In genomic region chr3:14152233-14152962, GRCh38 we compare ENCODE assay signal across 12 cellular contexts. TPM values are rescaled to one million over a fixed set of nuclear protein-coding genes. Genes with fewer than 3 reads are reported as not detected.
DNase-seq lines count a peak whose midpoint lies in the region; ATAC-seq and TF ChIP-seq lines count a peak whose summit lies in the region.
"Had no signal": no experiment of that assay in that cellular context is flagged by ENCODE, and none has a peak within 500 bp of the region (broad histone marks: within the 10 kb centered on the region; RNA-seq: fewer than 3 reads in every experiment).

No MANE protein-coding gene starts in this region.

- no peaks in the 10 kb centered on the region for H3K79me2 ChIP-seq in HCT116 (ENCODE audit: insufficient read depth, low read length)

- H3K4me3 ChIP-seq in CD8-positive, alpha-beta memory T cell (ENCODE audit: low read length): no peak overlapping the region
- H3K4me3 ChIP-seq in HCT116 (replicated peaks in 1 of 2; ENCODE audit: low read depth in 1 of 2, low read length in 2 of 2): no peak overlapping the region
- no peak overlapping the region for H3K4me3 ChIP-seq in sigmoid colon
- H3K4me3 ChIP-seq: skin epidermis had no signal

- H3K27me3 ChIP-seq in CD8-positive, alpha-beta memory T cell (ENCODE audit: insufficient read depth, low read length, poor library complexity, severe bottlenecking): no peaks in the 10 kb centered on the region
- H3K27me3 ChIP-seq in HCT116 (ENCODE audit: insufficient read depth, low read length): no peaks in the 10 kb centered on the region
- no peaks in the 10 kb centered on the region for H3K27me3 ChIP-seq in sigmoid colon

- H3K27ac Mint-ChIP-seq in CD8-positive, alpha-beta memory T cell: peak overlapping the region in 5 of 8 donors; percentile 30 to 74 (median 55)
- no peak overlapping the region for H3K27ac Mint-ChIP-seq in activated CD8-positive, alpha-beta T cell treated with anti-CD3 and anti-CD28 coated beads, Interleukin-2, amount 10 ng/mL, durations not matched to agents 7 days and 5 days

- TF ChIP-seq POLR2A in HCT116 (IDR thresholded peaks at IDR 0.05; ENCODE audit: borderline replicate concordance, extremely low read depth, insufficient read depth, insufficient read length): no peak
- TF ChIP-seq POLR2A in sigmoid colon (IDR thresholded peaks at IDR 0.05): no peak

- peak; percentile 61 for ATAC-seq in HCT116
- peak; percentile 18 for ATAC-seq in activated CD8-positive, alpha-beta T cell treated with anti-CD3 and anti-CD28 coated beads, Interleukin-2, amount 10 ng/mL, durations not matched to agents 7 days and 5 days

- no peak for TF ChIP-seq EP300 in sigmoid colon (IDR thresholded peaks at IDR 0.05)

- peaks cover 6 to 85% (median 19%) of the 10 kb centered on the region in 3 donors for H3K36me3 Mint-ChIP-seq in CD8-positive, alpha-beta memory T cell
- peaks cover 32% of the 10 kb centered on the region for H3K36me3 Mint-ChIP-seq in activated CD8-positive, alpha-beta T cell treated with anti-CD3 and anti-CD28 coated beads, Interleukin-2, amount 10 ng/mL, durations not matched to agents 7 days and 5 days (ENCODE audit: low read depth)

- peak; percentile 40 for TF ChIP-seq RAD21 in HCT116 (IDR thresholded peaks at IDR 0.05; ENCODE audit: low read depth)

- no peak overlapping the region for H3K27ac ChIP-seq in CD8-positive, alpha-beta memory T cell (ENCODE audit: low read depth, low read length)
- no peak overlapping the region for H3K27ac ChIP-seq in HCT116 (ENCODE audit: low read depth, low read length)
- no peak overlapping the region for H3K27ac ChIP-seq in sigmoid colon
- H3K27ac ChIP-seq: skin epidermis had no signal

- no peaks in the 10 kb centered on the region for H3K9me3 ChIP-seq in CD8-positive, alpha-beta memory T cell (ENCODE audit: low read length)
- H3K9me3 ChIP-seq in HCT116 (ENCODE audit: control insufficient read depth in 1 of 2, insufficient read depth in 1 of 2, low read depth in 1 of 2, low read length in 2 of 2) (no peaks in the 10 kb centered on the region), sigmoid colon (no peaks in the 10 kb centered on the region)

- peaks cover 41% of the 10 kb centered on the region for H3K36me3 ChIP-seq in CD8-positive, alpha-beta memory T cell (ENCODE audit: insufficient read depth, low read length)
- H3K36me3 ChIP-seq in HCT116 (ENCODE audit: control insufficient read depth in 1 of 2, insufficient read depth in 2 of 2, low read length in 2 of 2) (peaks cover 9 to 18% of the 10 kb centered on the region in 2 experiments; a peak in 2 of 4 replicates), sigmoid colon (peaks cover 0 to 96% (median 28%) of the 10 kb centered on the region in 4 donors)

- CTCF ChIA-PET in CD8-positive, alpha-beta memory T cell (lab: Charles Lee): interaction anchor here (0.8 to 1.6 kb wide), 4 partner anchors 10 to 28 kb away, joined by 3 to 6 read pairs (median 3); partner anchors contain the start of genes CHCHD4 and TMEM43
- CTCF ChIA-PET in HCT116 (lab: Charles Lee): interaction anchor here (0.7 to 1.6 kb wide), 4 partner anchors 13 to 256 kb away, joined by 3 to 4 read pairs (median 3); no protein-coding TSS in a partner anchor
- CTCF ChIA-PET in activated CD8-positive, alpha-beta T cell treated with anti-CD3 and anti-CD28 coated beads, Interleukin-2, amount 10 ng/mL, durations not matched to agents 7 days and 5 days (lab: Charles Lee): interaction anchor here (0.5 to 1.5 kb wide), 7 partner anchors 8 to 1418 kb away, joined by 3 to 6 read pairs (median 4); no protein-coding TSS in a partner anchor

- intact Hi-C loops in HCT116 (cut with micrococcal nuclease) (no loop called here), sigmoid colon (cut with DNase I) (no loop called here)

- no peak overlapping the region for H3K4me2 ChIP-seq in HCT116 (ENCODE audit: low read length)

- no peaks in the 10 kb centered on the region for H3K4me1 ChIP-seq in CD8-positive, alpha-beta memory T cell (ENCODE audit: insufficient read depth, low read length)
- H3K4me1 ChIP-seq in HCT116 (ENCODE audit: control insufficient read depth in 1 of 2, insufficient read depth in 2 of 2, low read length in 2 of 2) (no peaks in the 10 kb centered on the region), sigmoid colon (no peaks in the 10 kb centered on the region)

- H3K27me3 Mint-ChIP-seq in CD8-positive, alpha-beta memory T cell: no peaks in the 10 kb centered on the region
- no peaks in the 10 kb centered on the region for H3K27me3 Mint-ChIP-seq in activated CD8-positive, alpha-beta T cell treated with anti-CD3 and anti-CD28 coated beads, Interleukin-2, amount 10 ng/mL, durations not matched to agents 7 days and 5 days (ENCODE audit: low read depth)

- POLR2A ChIA-PET in CD8-positive, alpha-beta memory T cell (lab: Charles Lee): no interaction called here
- POLR2A ChIA-PET in HCT116 (lab: Charles Lee): no interaction called here
- POLR2A ChIA-PET in activated CD8-positive, alpha-beta T cell treated with anti-CD3 and anti-CD28 coated beads, Interleukin-2, amount 10 ng/mL, durations not matched to agents 7 days and 5 days (lab: Charles Lee): no interaction called here

- no peaks in the 10 kb centered on the region for H4K20me1 ChIP-seq in HCT116 (ENCODE audit: insufficient read depth)

- RAD21 ChIA-PET in HCT116 (lab: Charles Lee; ENCODE audit: low non-redundant PET in 1 of 2, low total read pairs in 2 of 2, uncharacterized antibody in 2 of 2, unreplicated experiment in 2 of 2): interaction anchor here in 1 of 2 experiments (0.8 kb wide), 1 partner anchor 51 kb away, joined by 3 read pairs; no protein-coding TSS in a partner anchor

- H3K9me3 Mint-ChIP-seq in CD8-positive, alpha-beta memory T cell: no peaks in the 10 kb centered on the region
- H3K9me3 Mint-ChIP-seq in activated CD8-positive, alpha-beta T cell treated with anti-CD3 and anti-CD28 coated beads, Interleukin-2, amount 10 ng/mL, durations not matched to agents 7 days and 5 days (ENCODE audit: insufficient read depth): no peaks in the 10 kb centered on the region

- no TSS peak for BruUV-seq in HCT116 (replicated peaks; lab: Mats Ljungman, UMichigan)

- H2AFZ ChIP-seq in HCT116 (ENCODE audit: low read depth, low read length, poor library complexity, severe bottlenecking): no peak overlapping the region

- H3K4me3 Mint-ChIP-seq in CD8-positive, alpha-beta memory T cell: no peak overlapping the region
- no peak overlapping the region for H3K4me3 Mint-ChIP-seq in activated CD8-positive, alpha-beta T cell treated with anti-CD3 and anti-CD28 coated beads, Interleukin-2, amount 10 ng/mL, durations not matched to agents 7 days and 5 days

- no peak overlapping the region for H3K9ac ChIP-seq in HCT116 (ENCODE audit: low read length)

- H3K4me1 Mint-ChIP-seq in CD8-positive, alpha-beta memory T cell: peaks cover 3 to 21% (median 11%) of the 10 kb centered on the region in 3 donors
- H3K4me1 Mint-ChIP-seq in activated CD8-positive, alpha-beta T cell treated with anti-CD3 and anti-CD28 coated beads, Interleukin-2, amount 10 ng/mL, durations not matched to agents 7 days and 5 days (ENCODE audit: low read depth): no peaks in the 10 kb centered on the region

- TF ChIP-seq CTCF in HCT116 (IDR thresholded peaks at IDR 0.05 in 2 of 3, conservative IDR thresholded peaks at IDR 0.05 in 1 of 3; ENCODE audit: borderline replicate concordance in 1 of 3, insufficient read depth in 1 of 3, low read depth in 2 of 3, low read length in 2 of 3) (peak in 2 of 3 experiments; percentile 55 to 62; a peak in 4 of 6 replicates), sigmoid colon (IDR thresholded peaks at IDR 0.05) (no peak)

- no peaks in the 10 kb centered on the region for H3K9me2 ChIP-seq in HCT116 (ENCODE audit: insufficient read depth)

- no peak for DNase-seq in CD8-positive, alpha-beta memory T cell
- DNase-seq in HCT116 (ENCODE audit: low read depth, low spot score) (no peak), mesenteric fat pad (ENCODE audit: low spot score) (peak; percentile 82), GDM1 (lab: John Stamatoyannopoulos, UW) (no peak), sigmoid colon (no peak), NCI-H446 (lab: John Stamatoyannopoulos, UW) (no peak), RKO (ENCODE audit: low spot score) (no peak)
- no peak for DNase-seq in activated CD8-positive, alpha-beta T cell treated with anti-CD3 and anti-CD28 coated beads, Interleukin-2, amount 10 ng/mL, durations not matched to agents 7 days and 5 days
- DNase-seq: effector CD4-positive, alpha-beta T cell; kidney glomerular epithelial cell; SIG-M5 had no signal

- WGBS in sigmoid colon, 2 donors: 85 to 91% methylated on average over 11 of the region's 11 CpGs

RNA-seq across cellular contexts. Expression of gene XPC, which starts 26.0 kb away (rescaled TPM):
- 10 to 100 TPM; 38.8 to 38.9 TPM for total RNA-seq in CD8-positive, alpha-beta memory T cell
- polyA plus RNA-seq in CD8-positive, alpha-beta memory T cell: 44.0 TPM
- 29.5 TPM for total RNA-seq in HCT116 (2021; ENCODE audit: unreplicated experiment)
- polyA plus RNA-seq in HCT116 (2012): 21.6 and 22.6 TPM in 2 replicates
- total RNA-seq in activated CD8-positive, alpha-beta T cell treated with anti-CD3 and anti-CD28 coated beads, Interleukin-2, amount 10 ng/mL, durations not matched to agents 7 days and 5 days: 10 to 100 TPM; 29.4 to 31.6 TPM
- total RNA-seq in mesenteric fat pad: 24.8 TPM
- 10 to 100 TPM; 30.3 to 37.5 (median 32.6) TPM for total RNA-seq in sigmoid colon
- 10 to 100 TPM in 1 of 3 donors, 1 to 10 TPM in 2; 8.1 to 20.0 (median 9.0) TPM for polyA plus RNA-seq in sigmoid colon

RNA-seq across cellular contexts. Expression of gene LSM3, which starts 26.2 kb away (rescaled TPM):
- total RNA-seq in CD8-positive, alpha-beta memory T cell: 10 to 100 TPM; 25.8 to 26.6 TPM
- 22.9 TPM for polyA plus RNA-seq in CD8-positive, alpha-beta memory T cell
- total RNA-seq in HCT116 (2021; ENCODE audit: unreplicated experiment) (17.4 TPM), mesenteric fat pad (10.0 TPM), sigmoid colon (10 to 100 TPM in 3 of 4 donors, 1 to 10 TPM in 1; 8.0 to 17.1 (median 14.9) TPM)
- 5.6 and 7.4 TPM in 2 replicates for polyA plus RNA-seq in HCT116 (2012)
- total RNA-seq in activated CD8-positive, alpha-beta T cell treated with anti-CD3 and anti-CD28 coated beads, Interleukin-2, amount 10 ng/mL, durations not matched to agents 7 days and 5 days: 10 to 100 TPM; 19.2 to 20.2 TPM
- 10 to 100 TPM; 15.0 to 20.4 (median 19.2) TPM for polyA plus RNA-seq in sigmoid colon

RNA-seq across cellular contexts. Expression of gene TMEM43, which starts 27.5 kb away (rescaled TPM):
- total RNA-seq in CD8-positive, alpha-beta memory T cell: 10 to 100 TPM; 48.8 to 49.4 TPM
- polyA plus RNA-seq in CD8-positive, alpha-beta memory T cell: 75.3 TPM
- 32.4 TPM for total RNA-seq in HCT116 (2021; ENCODE audit: unreplicated experiment)
- 28.7 and 33.3 TPM in 2 replicates for polyA plus RNA-seq in HCT116 (2012)
- total RNA-seq in activated CD8-positive, alpha-beta T cell treated with anti-CD3 and anti-CD28 coated beads, Interleukin-2, amount 10 ng/mL, durations not matched to agents 7 days and 5 days: 10 to 100 TPM; 27.9 to 28.8 TPM
- total RNA-seq in mesenteric fat pad: 99.3 TPM
- total RNA-seq in sigmoid colon: 10 to 100 TPM; 68.0 to 88.3 (median 80.2) TPM
- 10 to 100 TPM in 1 of 3 donors, 1 to 10 TPM in 2; 6.0 to 33.7 (median 7.2) TPM for polyA plus RNA-seq in sigmoid colon

RNA-seq across cellular contexts. Expression of gene CHCHD4, which starts 27.7 kb away (rescaled TPM):
- total RNA-seq in CD8-positive, alpha-beta memory T cell: 10 to 100 TPM; 21.7 to 21.8 TPM
- polyA plus RNA-seq in CD8-positive, alpha-beta memory T cell: 13.9 TPM
- total RNA-seq in HCT116 (2021; ENCODE audit: unreplicated experiment): 24.6 TPM
- 14.8 and 18.4 TPM in 2 replicates for polyA plus RNA-seq in HCT116 (2012)
- 10 to 100 TPM; 17.3 to 18.1 TPM for total RNA-seq in activated CD8-positive, alpha-beta T cell treated with anti-CD3 and anti-CD28 coated beads, Interleukin-2, amount 10 ng/mL, durations not matched to agents 7 days and 5 days
- 18.1 TPM for total RNA-seq in mesenteric fat pad
- 10 to 100 TPM; 13.0 to 33.1 (median 26.3) TPM for total RNA-seq in sigmoid colon
- 10 to 100 TPM; 15.3 to 33.8 (median 17.4) TPM for polyA plus RNA-seq in sigmoid colon

Comparison
In these comparisons a context has a peak if more than half of its experiments do, and no peak if none do; other contexts are left out.
1. CTCF ChIP-seq: peak in HCT116 (2 of 3); none in sigmoid colon (0 of 4).